ENCODE assay signal across 8 cellular contexts in the genomic region with DNA sequence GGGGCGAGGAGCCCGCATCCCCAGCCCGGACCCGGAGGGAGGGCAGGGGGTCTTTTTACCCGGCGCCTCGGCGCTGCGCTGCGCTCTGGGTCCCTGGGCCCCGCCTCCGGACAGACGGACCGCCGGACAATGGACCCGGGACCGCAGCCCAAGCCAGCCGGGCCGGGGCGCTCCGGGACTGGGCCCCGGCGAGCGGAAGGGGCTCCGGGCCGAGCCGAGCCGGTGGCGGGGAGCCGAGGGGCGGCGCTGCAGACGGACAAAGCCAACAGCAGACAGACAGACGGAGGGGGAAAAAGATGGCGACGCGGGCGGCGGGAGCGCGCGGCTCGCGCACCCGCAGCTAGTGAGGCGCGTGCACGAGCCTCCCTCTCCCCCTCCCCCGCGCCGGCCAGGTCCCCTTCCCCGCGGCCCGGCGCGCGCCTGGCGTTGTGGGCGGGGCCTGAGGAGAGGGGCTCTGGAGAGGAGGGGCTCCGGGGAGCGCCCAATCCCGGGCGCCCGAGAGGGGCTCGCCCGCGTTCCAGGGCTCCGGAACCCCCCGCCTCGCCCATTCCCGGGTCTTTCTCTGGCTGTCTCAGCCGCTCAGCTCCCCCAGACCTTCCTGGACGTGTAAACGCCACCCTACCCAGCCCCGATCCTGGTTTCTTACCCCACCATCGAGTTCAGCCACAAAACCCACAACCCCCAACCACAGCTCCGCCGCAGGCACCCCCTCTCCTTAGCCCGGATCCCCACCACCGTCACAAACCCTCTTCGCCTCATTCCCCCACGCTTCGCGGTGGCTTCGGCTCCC. TPM values are rescaled to one million over a fixed set of nuclear protein-coding genes. Genes with fewer than 3 reads are reported as not detected.
DNase-seq lines count a peak whose midpoint lies in the region; ATAC-seq, FAIRE-seq and TF ChIP-seq lines count a peak whose summit lies in the region.

A gene with protein sequence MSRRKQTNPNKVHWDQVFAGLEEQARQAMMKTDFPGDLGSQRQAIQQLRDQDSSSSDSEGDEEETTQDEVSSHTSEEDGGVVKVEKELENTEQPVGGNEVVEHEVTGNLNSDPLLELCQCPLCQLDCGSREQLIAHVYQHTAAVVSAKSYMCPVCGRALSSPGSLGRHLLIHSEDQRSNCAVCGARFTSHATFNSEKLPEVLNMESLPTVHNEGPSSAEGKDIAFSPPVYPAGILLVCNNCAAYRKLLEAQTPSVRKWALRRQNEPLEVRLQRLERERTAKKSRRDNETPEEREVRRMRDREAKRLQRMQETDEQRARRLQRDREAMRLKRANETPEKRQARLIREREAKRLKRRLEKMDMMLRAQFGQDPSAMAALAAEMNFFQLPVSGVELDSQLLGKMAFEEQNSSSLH (minus strand): TSS at position 334 of the 790 bp plus-strand sequence. CDS start 4,236 bp downstream, outside the sequence.

- ATAC-seq in A549 = peak; percentile 72 to 86
- peak; percentile 25 for ATAC-seq in GM18517 (IDR thresholded peaks at IDR 0.05; ENCODE audit: unreplicated experiment)
- ATAC-seq in HG03045 (IDR thresholded peaks at IDR 0.05; ENCODE audit: unreplicated experiment) = peak; percentile 63

- TF ChIP-seq CTCF in A549 (IDR thresholded peaks at IDR 0.05) (peak; percentile 39), coronary artery (IDR thresholded peaks at IDR 0.05) (no peak)

- FAIRE-seq in A549 (lab: Jason Lieb, UNC) = no peak

- H3K9me3 ChIP-seq in A549 = no peaks in the 10 kb centered on the region

- no peak for TF ChIP-seq EP300 in A549 (IDR thresholded peaks at IDR 0.05)

- H3K4me3 ChIP-seq in A549 (peak within 1 kb of the TSS; percentile 85), coronary artery (peak within 1 kb of the TSS; percentile 84)

- peak; percentile 49 for TF ChIP-seq POLR2A in A549 (IDR thresholded peaks at IDR 0.05; ENCODE audit: low read length)

- 2% methylated on average over 24 of the region's 85 CpGs for WGBS in A549 (ENCODE audit: missing lambda C conversion rate)

- DNase-seq in A549 (ENCODE audit: low read depth in 1 of 2, low spot score in 1 of 2) = peak; percentile 78 to 85
- DNase-seq in NCI-H345 treated with DMSO at 0.1 percent for 48 hours (lab: John Stamatoyannopoulos, UW; ENCODE audit: unreplicated experiment) = peak; percentile 48
- peak; percentile 81 for DNase-seq in activated CD4-positive, alpha-beta T cell treated with anti-CD3 and anti-CD28 coated beads for 48 hours
- DNase-seq in coronary artery (ENCODE audit: low spot score) = peak; percentile 83
- peak; percentile 97 for DNase-seq in left kidney (ENCODE audit: low read depth, low spot score)
- DNase-seq in stimulated activated CD4-positive, alpha-beta T cell treated with anti-CD3 and anti-CD28 coated beads, Interleukin-2, amount 100 ng/mL, for 24 hours = peak; percentile 73 to 81

- no peak; a peak in 1 of 5 replicates for TF ChIP-seq RAD21 in A549 (conservative IDR thresholded peaks at IDR 0.05 in 1 of 2, IDR thresholded peaks at IDR 0.05 in 1 of 2)

- CTCF ChIA-PET in A549 (lab: Yijun Ruan, JAX) = interaction anchor here (0.9 to 6.0 kb wide), 20 partner anchors 8 to 276 kb away, joined by 3 to 71 read pairs (median 6); partner anchors contain the start of gene IST1

- peak within 1 kb of the TSS; percentile 85 for H3K4me2 ChIP-seq in A549

- POLR2A ChIA-PET in A549 (lab: Yijun Ruan, JAX) = interaction anchor here (1.2 to 3.2 kb wide), 3 partner anchors 11 to 75 kb away, joined by 3 to 18 read pairs (median 7); partner anchors contain the start of genes AP1G1 and IST1

- peaks cover 11% of the 10 kb centered on the region for H3K4me1 ChIP-seq in A549

- H3K27ac ChIP-seq in A549 = peak within 1 kb of the TSS; percentile 84 to 96
- peak within 1 kb of the TSS; percentile 89 to 95 for H3K27ac ChIP-seq in coronary artery

TF ChIP-seq in A549, 52 proteins besides CTCF, POLR2A, EP300 and RAD21:
- TF ChIP-seq KDM1A (IDR thresholded peaks at IDR 0.05; ENCODE audit: low read depth) = peak; percentile 39; the same call in 1 of the 2 replicates
- peak in 1 of 2 experiments; percentile 48; a peak in 1 of 5 replicates for TF ChIP-seq JUN (IDR thresholded peaks at IDR 0.05)
- no peak for TF ChIP-seq CBX8 (IDR thresholded peaks at IDR 0.05)
- TF ChIP-seq, protein P1, sequence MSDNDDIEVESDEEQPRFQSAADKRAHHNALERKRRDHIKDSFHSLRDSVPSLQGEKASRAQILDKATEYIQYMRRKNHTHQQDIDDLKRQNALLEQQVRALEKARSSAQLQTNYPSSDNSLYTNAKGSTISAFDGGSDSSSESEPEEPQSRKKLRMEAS (IDR thresholded peaks at IDR 0.05) = no peak; the same call in 1 of the 2 replicates
- peak; percentile 50; the same call in 1 of the 2 replicates for TF ChIP-seq PHF8 (IDR thresholded peaks at IDR 0.05; ENCODE audit: borderline replicate concordance, low read depth)
- TF ChIP-seq ELK1 (IDR thresholded peaks at IDR 0.05; ENCODE audit: low read depth, low read length) = no peak
- no peak for TF ChIP-seq NR3C1 (IDR thresholded peaks at IDR 0.05)
- TF ChIP-seq ZC3H11A (IDR thresholded peaks at IDR 0.05) = no peak

RNA-seq across cellular contexts. Expression of the gene that starts here (rescaled TPM):
- 3.6 and 4.5 TPM in 2 replicates for polyA plus RNA-seq in A549 (2011; rRNA removed)
- polyA plus RNA-seq in A549 (2012; cell fraction: cytosol; rRNA removed) = 4.0 and 4.3 TPM in 2 replicates
- polyA plus RNA-seq in A549 (2012; cell fraction: nucleus; rRNA removed) = 5.2 and 6.0 TPM in 2 replicates
- polyA plus RNA-seq in A549 (2017; fragmentation: RNase III; extraction: RNeasy Plus Mini Kit Qiagen cat#74134 plus additional on column Dnase treatment) = 2.7 to 3.8 TPM (median 3.4 TPM) in 3 replicates
- 3.5 and 5.4 TPM in 2 replicates for polyA minus RNA-seq in A549 (2011; rRNA and poly(A)+ RNA removed)

Comparison
In these comparisons a context has a peak if more than half of its experiments do, and no peak if none do; other contexts are left out.
1. Peak in every context shown above with its lines: DNase-seq, ATAC-seq, H3K4me3 ChIP-seq and H3K27ac ChIP-seq.
2. ATAC-seq: peak in every context shown above with its lines; median percentile 79 in A549; 63 in HG03045; 25 in GM18517.